8 cellular contexts compared by ENCODE assay signal in genomic region chr17:31549121-31549524, GRCh38.
DNase-seq lines count a peak whose midpoint lies in the region; ATAC-seq, FAIRE-seq and TF ChIP-seq lines count a peak whose summit lies in the region.

No MANE protein-coding gene starts in this region.

- H3K4me1 ChIP-seq in GM12878 (ENCODE audit: control insufficient read depth, insufficient read depth, low read length) (no peaks in the 10 kb centered on the region), stomach (peaks cover 8 to 21% (median 14%) of the 10 kb centered on the region in 4 donors)

- intact Hi-C loops in CD4-positive, alpha-beta T cell (cut with DNase I, micrococcal nuclease): loop anchor here in 1 of 2 experiments (2.0 kb wide), 1 partner anchor 56 kb away; no protein-coding TSS in a partner anchor
- intact Hi-C loops in GM12878 (cut with micrococcal nuclease; ENCODE audit: unreplicated experiment): no loop called here
- intact Hi-C loops in left colon (cut with DNase I, micrococcal nuclease): no loop called here
- intact Hi-C loops in stomach (cut with DNase I; ENCODE audit: low total_unique reads): no loop called here

- POLR2A ChIA-PET in CD4-positive, alpha-beta T cell (lab: Charles Lee): interaction anchor here (0.6 to 2.4 kb wide), 6 partner anchors 10 to 358 kb away, joined by 3 to 12 read pairs (median 3); no protein-coding TSS in a partner anchor
- POLR2A ChIA-PET in GM12878 (lab: Charles Lee): interaction anchor here (0.6 to 0.7 kb wide), 3 partner anchors 14 to 339 kb away, joined by 3 to 4 read pairs (median 3); no protein-coding TSS in a partner anchor

- H4K20me1 ChIP-seq in GM12878 (ENCODE audit: control insufficient read depth, insufficient read depth): no peaks in the 10 kb centered on the region

- ATAC-seq in CD4-positive, alpha-beta T cell (ENCODE audit: poor library complexity): peak; percentile 1
- peak; percentile 7 for ATAC-seq in GM19025 (IDR thresholded peaks at IDR 0.05; ENCODE audit: low read depth, unreplicated experiment)
- ATAC-seq in GM12878: peak; percentile 49
- peak; percentile 5 for ATAC-seq in left colon
- no peak for ATAC-seq in HG03469 (IDR thresholded peaks at IDR 0.05; ENCODE audit: unreplicated experiment)

- SMC1A ChIA-PET in GM12878 (lab: Charles Lee; ENCODE audit: uncharacterized antibody, unreplicated experiment): interaction anchor here (3.2 kb wide), 1 partner anchor 11 kb away, joined by 12 read pairs; no protein-coding TSS in a partner anchor

- no peak for TF ChIP-seq CTCF in CD4-positive, alpha-beta T cell (IDR thresholded peaks at IDR 0.05)
- TF ChIP-seq CTCF in GM12878 (IDR thresholded peaks at IDR 0.05 in 2 of 3, conservative IDR thresholded peaks at IDR 0.05 in 1 of 3; ENCODE audit: control insufficient read depth in 2 of 3, extremely low read depth in 1 of 3, insufficient read depth in 1 of 3, low read depth in 3 of 3, low read length in 3 of 3) (no peak), stomach (IDR thresholded peaks at IDR 0.05) (no peak)

- H3K9me3 Mint-ChIP-seq in CD4-positive, alpha-beta T cell: no peaks in the 10 kb centered on the region

- peak overlapping the region; percentile 69 for H3K9ac ChIP-seq in GM12878 (ENCODE audit: control insufficient read depth, insufficient read depth, low read length)

- peak overlapping the region; percentile 90 for H3K4me2 ChIP-seq in GM12878 (ENCODE audit: control insufficient read depth, insufficient read depth)

- H3K27me3 Mint-ChIP-seq in CD4-positive, alpha-beta T cell: no peaks in the 10 kb centered on the region

- peak overlapping the region; percentile 86 for H3K4me3 Mint-ChIP-seq in CD4-positive, alpha-beta T cell

- H3K27me3 ChIP-seq in CD4-positive, alpha-beta T cell (ENCODE audit: control insufficient read depth, insufficient read depth, low read length): no peaks in the 10 kb centered on the region
- H3K27me3 ChIP-seq in GM12878 (replicated peaks in 1 of 2; ENCODE audit: control insufficient read depth in 2 of 2, insufficient read depth in 2 of 2, low read length in 1 of 2) (no peaks in the 10 kb centered on the region; a peak in 1 of 4 replicates), stomach (no peaks in the 10 kb centered on the region)

- in situ Hi-C loops in GM12878 (cut with MboI): no loop called here

- RAD21 ChIA-PET in GM12878 (lab: Charles Lee; ENCODE audit: unreplicated experiment): interaction anchor here (1.0 to 1.3 kb wide), 4 partner anchors 9 to 17 kb away, joined by 4 to 5 read pairs (median 5); no protein-coding TSS in a partner anchor

- CTCF ChIA-PET in CD4-positive, alpha-beta T cell (lab: Charles Lee): interaction anchor here (1.2 kb wide), 1 partner anchor 10 kb away, joined by 4 read pairs; no protein-coding TSS in a partner anchor
- CTCF ChIA-PET in GM12878 (lab: Yijun Ruan, JAX): interaction anchor here (1.0 to 1.2 kb wide), 3 partner anchors 9 to 12 kb away, joined by 3 read pairs; no protein-coding TSS in a partner anchor

- no peaks in the 10 kb centered on the region for H3K79me2 ChIP-seq in GM12878 (ENCODE audit: control insufficient read depth, insufficient read depth, low read length)

- DNase-seq in CD4-positive, alpha-beta T cell: no peak
- DNase-seq in M059J (ENCODE audit: low read depth): peak; percentile 31
- no peak for DNase-seq in GM12878 (ENCODE audit: low read depth, low spot score)
- DNase-seq in left colon: no peak
- no peak for DNase-seq in stomach
- DNase-seq in activated gamma-delta T cell treated with Interleukin-2 at 50 U/mL for 16 hours: no peak

- peaks cover 23% of the 10 kb centered on the region for H3K4me1 Mint-ChIP-seq in CD4-positive, alpha-beta T cell (ENCODE audit: low read depth)

- peak overlapping the region; percentile 56 for H3K27ac ChIP-seq in CD4-positive, alpha-beta T cell (ENCODE audit: low read depth, low read length)
- peak overlapping the region; percentile 78 for H3K27ac ChIP-seq in GM12878 (ENCODE audit: control insufficient read depth, insufficient read depth)
- H3K27ac ChIP-seq in stomach: peak overlapping the region; percentile 91 to 96 (median 94)

- H3K36me3 ChIP-seq in GM12878 (ENCODE audit: control insufficient read depth in 2 of 2, insufficient read depth in 2 of 2, low read length in 1 of 2): no peaks in the 10 kb centered on the region
- H3K36me3 ChIP-seq in stomach: no peaks in the 10 kb centered on the region

- TF ChIP-seq POLR2A in GM12878 (IDR thresholded peaks at IDR 0.05; ENCODE audit: low read depth, low read length): no peak
- TF ChIP-seq POLR2A in stomach (IDR thresholded peaks at IDR 0.05): no peak

- H3K9me3 ChIP-seq in CD4-positive, alpha-beta T cell (ENCODE audit: control insufficient read depth, low read length): no peaks in the 10 kb centered on the region
- H3K9me3 ChIP-seq in GM12878 (replicated peaks; ENCODE audit: control insufficient read depth, insufficient read depth, low read length) (no peaks in the 10 kb centered on the region; the same call in 2 of the 3 replicates), stomach (no peaks in the 10 kb centered on the region)

- under 1% methylated on average over 18 of the region's 18 CpGs for WGBS in GM12878 (ENCODE audit: insufficient coverage, insufficient replicate concordance, low lambda C conversion rate, missing lambda C conversion rate)
- 0 to 1% (median 1%) methylated on average over 10 to 18 of the region's 18 CpGs for WGBS in stomach, 5 donors

- peak overlapping the region; percentile 95 for H2AFZ ChIP-seq in GM12878 (ENCODE audit: control insufficient read depth, low read depth, low read length)

- H3K36me3 Mint-ChIP-seq in CD4-positive, alpha-beta T cell (ENCODE audit: low read depth): peaks cover 7% of the 10 kb centered on the region

- H3K4me3 ChIP-seq in GM12878 (peak overlapping the region; percentile 91), stomach (peak overlapping the region; percentile 83 to 93 (median 84))

- BruUV-seq in GM12878 (replicated peaks; lab: Mats Ljungman, UMichigan): no TSS peak

- TF ChIP-seq EP300 in GM12878 (IDR thresholded peaks at IDR 0.05; ENCODE audit: borderline replicate concordance in 1 of 2, control insufficient read depth in 1 of 2, low read depth in 2 of 2, low read length in 2 of 2) (no peak), stomach (IDR thresholded peaks at IDR 0.05) (no peak)

- no peak for FAIRE-seq in GM12878 (lab: Jason Lieb, UNC)

- H3K27ac Mint-ChIP-seq in CD4-positive, alpha-beta T cell: peak overlapping the region; percentile 76

- no peak for TF ChIP-seq RAD21 in GM12878 (IDR thresholded peaks at IDR 0.05; ENCODE audit: insufficient read depth, low read depth, low read length)

TF ChIP-seq in GM12878, 131 proteins besides CTCF, POLR2A, EP300 and RAD21:
- TF ChIP-seq ZNF217 (IDR thresholded peaks at IDR 0.05): no peak
- TF ChIP-seq EGR1 (IDR thresholded peaks at IDR 0.05; ENCODE audit: borderline replicate concordance in 1 of 2, low read depth in 2 of 2, low read length in 2 of 2): no peak
- TF ChIP-seq SMAD5 (IDR thresholded peaks at IDR 0.05; ENCODE audit: low read depth): no peak
- no peak for TF ChIP-seq NR2F1 (conservative IDR thresholded peaks at IDR 0.05)
- TF ChIP-seq MYB (IDR thresholded peaks at IDR 0.05; ENCODE audit: borderline replicate concordance, low read depth, low read length): no peak
